ENCODE assay signal across 14 cellular contexts in genomic region chr17:79046501-79047280, GRCh38. TPM values are rescaled to one million over a fixed set of nuclear protein-coding genes. Genes with fewer than 3 reads are reported as not detected.
A peak's percentile ranks its signal among the peaks of the same experiment; 100 is the strongest.
DNase-seq lines count a peak whose midpoint lies in the region; ATAC-seq, FAIRE-seq and TF ChIP-seq lines count a peak whose summit lies in the region.
"Had no signal": no experiment of that assay in that cellular context is flagged by ENCODE, and none has a peak within 500 bp of the region (broad histone marks: within the 10 kb centered on the region; RNA-seq: fewer than 3 reads in every experiment).

No MANE protein-coding gene starts in this region.

- ATAC-seq in left cardiac atrium (peak; percentile 58 to 61), HG03039 (IDR thresholded peaks at IDR 0.05; ENCODE audit: unreplicated experiment) (no peak), HG03135 (IDR thresholded peaks at IDR 0.05; ENCODE audit: unreplicated experiment) (no peak)

- intact Hi-C loops in left cardiac atrium (cut with DNase I) (loop anchor here in 1 of 2 donors (5.0 kb wide), 1 partner anchor 36 kb away; no protein-coding TSS in a partner anchor), Caco-2 (cut with micrococcal nuclease; ENCODE audit: unreplicated experiment) (loop anchor here (1.0 kb wide), 2 partner anchors 27 to 36 kb away; no protein-coding TSS in a partner anchor)

- H3K9me3 Mint-ChIP-seq in Caco-2 (ENCODE audit: unreplicated experiment) = no peaks in the 10 kb centered on the region
- H3K9me3 Mint-ChIP-seq: activated naive CD8-positive, alpha-beta T cell treated with anti-CD3 and anti-CD28 coated beads for 36 hours; CD4-positive, alpha-beta memory T cell; central memory CD8-positive, alpha-beta T cell; stimulated activated memory B cell treated with anti-CD40 and anti-IgM and Interleukin-4, amounts not matched to agents 10 μg/mL and 1 μg/mL and 100 μg/mL, for 72 hours had no signal

- H3K27ac ChIP-seq in SJCRH30 = peak overlapping the region; percentile 78
- peak overlapping the region; percentile 67 for H3K27ac ChIP-seq in subcutaneous abdominal adipose tissue (ENCODE audit: low read depth, low read length)
- H3K27ac ChIP-seq in MM.1S (ENCODE audit: low read length) = no peak overlapping the region
- H3K27ac ChIP-seq: parathyroid adenoma had no signal

- no peaks in the 10 kb centered on the region for H3K27me3 Mint-ChIP-seq in Caco-2 (ENCODE audit: insufficient read depth, unreplicated experiment)

- POLR2A ChIA-PET in Caco-2 (lab: Charles Lee) = no interaction called here

- peak overlapping the region in 2 of 5 donors; percentile 14 to 33 for H3K9ac ChIP-seq in subcutaneous abdominal adipose tissue (ENCODE audit: low read length in 5 of 5)
- no peak overlapping the region for H3K9ac ChIP-seq in MM.1S (ENCODE audit: low read length)
- H3K9ac ChIP-seq: parathyroid adenoma had no signal

- peaks cover 5% of the 10 kb centered on the region for H3K9me3 ChIP-seq in SJCRH30 (replicated peaks)
- H3K9me3 ChIP-seq in subcutaneous abdominal adipose tissue (ENCODE audit: control insufficient read depth in 5 of 5, low read length in 5 of 5) = no peaks in the 10 kb centered on the region
- H3K9me3 ChIP-seq in MM.1S (replicated peaks; ENCODE audit: insufficient read depth, low read length) = no peaks in the 10 kb centered on the region
- H3K9me3 ChIP-seq in Caco-2 = no peaks in the 10 kb centered on the region

- H3K4me1 ChIP-seq in SJCRH30 = peaks cover 31% of the 10 kb centered on the region
- H3K4me1 ChIP-seq in subcutaneous abdominal adipose tissue (ENCODE audit: control insufficient read depth in 5 of 5, insufficient read depth in 5 of 5, low read length in 5 of 5) = peaks cover 12 to 48% (median 42%) of the 10 kb centered on the region in 5 donors
- H3K4me1 ChIP-seq in MM.1S (ENCODE audit: low read length) = no peaks in the 10 kb centered on the region
- no peaks in the 10 kb centered on the region for H3K4me1 ChIP-seq in Caco-2
- H3K4me1 ChIP-seq: parathyroid adenoma had no signal

- H3K79me2 ChIP-seq in MM.1S (ENCODE audit: low read length) = no peaks in the 10 kb centered on the region
- H3K79me2 ChIP-seq: parathyroid adenoma had no signal

- H2AFZ ChIP-seq in MM.1S (ENCODE audit: low read length) = no peak overlapping the region
- H2AFZ ChIP-seq: parathyroid adenoma had no signal

- no peak for TF ChIP-seq POLR2A in GM12892 (IDR thresholded peaks at IDR 0.05; ENCODE audit: low read depth, low read length)

- peaks cover 6% of the 10 kb centered on the region for H3K4me1 Mint-ChIP-seq in Caco-2 (ENCODE audit: low read depth, unreplicated experiment)

- no peaks in the 10 kb centered on the region for H3F3A ChIP-seq in MM.1S (ENCODE audit: insufficient read depth, low read length)

- FAIRE-seq in GM12892 (lab: Jason Lieb, UNC) = no peak

- no peaks in the 10 kb centered on the region for H3K9me2 ChIP-seq in MM.1S (replicated peaks; ENCODE audit: insufficient read depth, low read length)

- no peaks in the 10 kb centered on the region for H3K36me3 Mint-ChIP-seq in Caco-2 (ENCODE audit: insufficient read depth, unreplicated experiment)
- H3K36me3 Mint-ChIP-seq: activated naive CD8-positive, alpha-beta T cell treated with anti-CD3 and anti-CD28 coated beads for 36 hours; CD4-positive, alpha-beta memory T cell; stimulated activated memory B cell treated with anti-CD40 and anti-IgM and Interleukin-4, amounts not matched to agents 10 μg/mL and 1 μg/mL and 100 μg/mL, for 72 hours; WTC11 had no signal

- H3K27me3 ChIP-seq in SJCRH30 = no peaks in the 10 kb centered on the region
- no peaks in the 10 kb centered on the region for H3K27me3 ChIP-seq in subcutaneous abdominal adipose tissue (ENCODE audit: control insufficient read depth in 5 of 5, insufficient read depth in 4 of 5, low read length in 5 of 5)
- H3K27me3 ChIP-seq in MM.1S (replicated peaks; ENCODE audit: insufficient read depth, low read length) = peaks cover 95% of the 10 kb centered on the region
- no peaks in the 10 kb centered on the region for H3K27me3 ChIP-seq in Caco-2 (replicated peaks; ENCODE audit: control insufficient read depth, insufficient read depth, low read length)

- H3K36me3 ChIP-seq in SJCRH30 (peaks cover 13% of the 10 kb centered on the region), subcutaneous abdominal adipose tissue (ENCODE audit: control insufficient read depth in 5 of 5, insufficient read depth in 5 of 5, low read length in 5 of 5) (peaks cover 0 to 44% (median 21%) of the 10 kb centered on the region in 5 donors), MM.1S (replicated peaks; ENCODE audit: insufficient read depth, low read length) (no peaks in the 10 kb centered on the region), Caco-2 (ENCODE audit: control insufficient read depth, insufficient read depth, low read length) (no peaks in the 10 kb centered on the region)

- H3K27ac Mint-ChIP-seq in Caco-2 (ENCODE audit: unreplicated experiment) = no peak overlapping the region
- H3K27ac Mint-ChIP-seq: activated naive CD8-positive, alpha-beta T cell treated with anti-CD3 and anti-CD28 coated beads for 36 hours; stimulated activated memory B cell treated with anti-CD40 and anti-IgM and Interleukin-4, amounts not matched to agents 10 μg/mL and 1 μg/mL and 100 μg/mL, for 72 hours; WTC11 had no signal

- CTCF ChIA-PET in Caco-2 (lab: Charles Lee) = interaction anchor here (0.9 to 3.2 kb wide), 7 partner anchors 19 to 345 kb away, joined by 3 to 23 read pairs (median 8); partner anchors contain the start of gene ENGASE

- no peak overlapping the region for H3K4me3 Mint-ChIP-seq in Caco-2 (ENCODE audit: unreplicated experiment)
- H3K4me3 Mint-ChIP-seq: activated naive CD8-positive, alpha-beta T cell treated with anti-CD3 and anti-CD28 coated beads for 36 hours; CD4-positive, alpha-beta memory T cell; central memory CD8-positive, alpha-beta T cell; stimulated activated memory B cell treated with anti-CD40 and anti-IgM and Interleukin-4, amounts not matched to agents 10 μg/mL and 1 μg/mL and 100 μg/mL, for 72 hours; WTC11 had no signal

- TF ChIP-seq CTCF in MM.1S (IDR thresholded peaks at IDR 0.05; ENCODE audit: low read length) = no peak
- TF ChIP-seq CTCF in Caco-2 (IDR thresholded peaks at IDR 0.05; ENCODE audit: insufficient read depth in 1 of 2, low read depth in 1 of 2, low read length in 1 of 2, severe bottlenecking in 1 of 2, unreplicated experiment in 1 of 2) = no peak

- no TSS peak for BruUV-seq in Caco-2 (replicated peaks; lab: Mats Ljungman, UMichigan)

- H3K4me2 ChIP-seq in MM.1S (ENCODE audit: low read depth, low read length) = no peak overlapping the region

- H4K20me1 ChIP-seq in MM.1S (ENCODE audit: insufficient read depth, low read length) = no peaks in the 10 kb centered on the region

- H3K4me3 ChIP-seq in SJCRH30 (peak overlapping the region; percentile 9), subcutaneous abdominal adipose tissue (ENCODE audit: low read depth in 1 of 5, low read length in 5 of 5) (peak overlapping the region in 2 of 5 donors; percentile 6 to 22), MM.1S (ENCODE audit: low read length) (no peak overlapping the region), Caco-2 (ENCODE audit: low read depth, low read length) (no peak overlapping the region)

- DNase-seq in GM12892 (ENCODE audit: insufficient read length) = peak; percentile 15
- DNase-seq in SJCRH30 = peak; percentile 95 to 98
- DNase-seq in left cardiac atrium = peak; percentile 50
- no peak for DNase-seq in MM.1S
- DNase-seq in Caco-2 = no peak

RNA-seq across cellular contexts. Expression of gene C1QTNF1, which starts 22.7 kb away (rescaled TPM):
- 0.08 TPM for polyA plus RNA-seq in GM12892 (2012; ENCODE audit: missing spikeins)
- total RNA-seq in SJCRH30 (2014; rRNA removed; shearing (Covaris generic)) = 45.7 and 48.3 TPM in 2 replicates
- 100 to 1,000 TPM; 377 to 765 TPM for total RNA-seq in left cardiac atrium
- 16.1 and 19.9 TPM in 2 replicates for total RNA-seq in Caco-2 (2022)
- total RNA-seq: CD4-positive, alpha-beta memory T cell had no signal
- polyA plus RNA-seq: CD4-positive, alpha-beta memory T cell had no signal

RNA-seq across cellular contexts. Expression of gene ENGASE, which starts 27.9 kb away (rescaled TPM):
- 16.5 TPM for polyA plus RNA-seq in GM12892 (2012; ENCODE audit: missing spikeins)
- total RNA-seq in SJCRH30 (2014; rRNA removed; shearing (Covaris generic)) = 56.3 and 82.5 TPM in 2 replicates
- total RNA-seq in left cardiac atrium (10 to 100 TPM; 34.5 to 47.5 TPM), Caco-2 (2022) (50.0 and 52.5 TPM in 2 replicates)

RNA-seq across cellular contexts. Expression of gene CANT1, which starts 37.1 kb away (rescaled TPM):
- polyA plus RNA-seq in GM12892 (2012; ENCODE audit: missing spikeins) = 12.2 TPM
- total RNA-seq in SJCRH30 (2014; rRNA removed; shearing (Covaris generic)) = 89.0 and 98.6 TPM in 2 replicates
- total RNA-seq in left cardiac atrium (10 to 100 TPM; 30.5 to 33.3 TPM), Caco-2 (2022) (68.9 and 86.4 TPM in 2 replicates)

Comparison
In these comparisons a context has a peak if more than half of its experiments do, and no peak if none do; other contexts are left out.
1. DNase-seq: peak in GM12892 (single experiment), SJCRH30 (2 of 2) and left cardiac atrium (single experiment); none in MM.1S (single experiment) and Caco-2 (0 of 2).
2. ATAC-seq: peak in left cardiac atrium (2 of 2); none in HG03039 (single experiment) and HG03135 (single experiment).